In the genomic region with DNA sequence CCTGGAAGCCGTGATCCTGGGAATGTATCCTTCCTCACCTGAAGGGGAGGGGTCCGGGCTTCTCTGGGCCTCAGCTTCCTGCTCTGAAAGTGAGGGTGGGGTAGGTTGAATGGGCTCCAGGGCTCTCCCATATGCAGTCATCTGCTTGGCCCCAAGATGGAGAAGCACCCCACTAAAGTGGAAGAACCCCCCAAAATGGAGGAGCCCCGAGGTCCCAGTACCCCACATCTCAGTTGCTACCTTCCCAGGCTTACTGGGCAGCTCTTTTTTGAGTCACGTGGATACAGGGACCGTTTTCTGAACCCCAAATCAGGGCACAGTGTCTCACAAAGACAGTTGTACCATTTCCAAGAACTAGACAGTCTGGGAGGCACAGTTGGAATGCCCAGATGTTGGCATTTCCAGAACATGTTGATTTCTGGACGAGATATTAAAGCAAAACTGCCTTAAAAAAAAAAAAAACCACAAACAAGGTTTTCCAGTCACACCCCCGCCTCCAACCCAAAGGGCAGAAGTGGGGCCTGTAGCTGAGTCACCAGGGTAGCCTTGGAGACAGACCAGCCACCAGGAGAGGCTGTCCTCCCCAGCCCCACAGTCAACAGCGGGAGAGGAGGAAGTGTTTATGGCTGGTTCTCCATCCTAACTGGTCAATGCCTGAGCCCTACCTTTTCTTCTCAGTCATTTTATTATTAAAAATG, we compare ENCODE assay signal across 9 cellular contexts. TPM values are rescaled to one million over a fixed set of nuclear protein-coding genes. Genes with fewer than 3 reads are reported as not detected.
DNase-seq lines count a peak whose midpoint lies in the region; ATAC-seq and TF ChIP-seq lines count a peak whose summit lies in the region.
"Had no signal": no experiment of that assay in that cellular context is flagged by ENCODE, and none has a peak within 500 bp of the region (broad histone marks: within the 10 kb centered on the region; RNA-seq: fewer than 3 reads in every experiment).

No MANE protein-coding gene starts in this region.

- H3K9me3 Mint-ChIP-seq in endothelial cell (ENCODE audit: unreplicated experiment) = no peaks in the 10 kb centered on the region

- peak; percentile 65 for ATAC-seq in mucosa of descending colon

- intact Hi-C loops in mucosa of descending colon (cut with DNase I, micrococcal nuclease) = no loop called here

- peaks cover 27% of the 10 kb centered on the region for H3K36me3 Mint-ChIP-seq in endothelial cell (ENCODE audit: low read depth, unreplicated experiment)
- H3K36me3 Mint-ChIP-seq: activated naive CD8-positive, alpha-beta T cell had no signal

- H3K9me3 ChIP-seq in mucosa of descending colon = no peaks in the 10 kb centered on the region

- peak; percentile 89 for DNase-seq in EH (ENCODE audit: low read depth)
- DNase-seq in RPMI7951 (ENCODE audit: low read depth) = peak; percentile 91
- no peak for DNase-seq in endothelial cell (ENCODE audit: low spot score)
- no peak for DNase-seq in mucosa of descending colon
- DNase-seq in NCI-H510A (lab: John Stamatoyannopoulos, UW) = no peak
- no peak for DNase-seq in stimulated activated CD4-positive, alpha-beta T cell treated with anti-CD3 and anti-CD28 coated beads, Interleukin-12 subunit alpha, Interleukin-12 subunit beta, amount 100 ng/mL, for 4 hours
- DNase-seq in COR-L47 (lab: John Stamatoyannopoulos, UW) = no peak
- no peak for DNase-seq in cortex of kidney (lab: John Stamatoyannopoulos, UW)

- H3K4me1 Mint-ChIP-seq in endothelial cell (ENCODE audit: unreplicated experiment) = peaks cover 73% of the 10 kb centered on the region

- no peak overlapping the region for H3K4me3 Mint-ChIP-seq in endothelial cell (ENCODE audit: unreplicated experiment)
- H3K4me3 Mint-ChIP-seq: activated naive CD8-positive, alpha-beta T cell had no signal

- peak overlapping the region; percentile 74 for H3K27ac Mint-ChIP-seq in endothelial cell (ENCODE audit: unreplicated experiment)
- H3K27ac Mint-ChIP-seq: activated naive CD8-positive, alpha-beta T cell had no signal

- H3K36me3 ChIP-seq in mucosa of descending colon (ENCODE audit: low read depth) = no peaks in the 10 kb centered on the region

- no peak overlapping the region for H3K4me3 ChIP-seq in mucosa of descending colon

- H3K4me1 ChIP-seq in mucosa of descending colon (ENCODE audit: low read depth) = no peaks in the 10 kb centered on the region

- TF ChIP-seq CTCF in endothelial cell (IDR thresholded peaks at IDR 0.05; ENCODE audit: unreplicated experiment) (no peak), mucosa of descending colon (IDR thresholded peaks at IDR 0.05) (no peak)

- peaks cover 18% of the 10 kb centered on the region for H3K27me3 Mint-ChIP-seq in endothelial cell (ENCODE audit: unreplicated experiment)
- H3K27me3 Mint-ChIP-seq: activated naive CD8-positive, alpha-beta T cell had no signal

RNA-seq across cellular contexts. Expression of a gene that starts 12.1 kb away (rescaled TPM):
- total RNA-seq in RPMI7951 (2014; rRNA removed; shearing (Covaris generic)) = 3.9 and 4.4 TPM in 2 replicates
- total RNA-seq in endothelial cell (ENCODE audit: unreplicated experiment) (166 TPM), mucosa of descending colon (10 to 100 TPM in 1 of 3 donors, 1 to 10 TPM in 2; 4.8 to 11.6 (median 5.4) TPM)

RNA-seq across cellular contexts. Expression of a gene that starts 39.3 kb away (rescaled TPM):
- total RNA-seq in RPMI7951 (2014; rRNA removed; shearing (Covaris generic)) = 6.6 and 9.5 TPM in 2 replicates
- 22.6 TPM for total RNA-seq in endothelial cell (ENCODE audit: unreplicated experiment)
- 10 to 100 TPM; 12.6 to 17.1 (median 13.5) TPM for total RNA-seq in mucosa of descending colon

RNA-seq across cellular contexts. Expression of a gene that starts 52.9 kb away (rescaled TPM):
- total RNA-seq in RPMI7951 (2014; rRNA removed; shearing (Covaris generic)) = not detected in 2 replicates
- not detected for total RNA-seq in endothelial cell (ENCODE audit: unreplicated experiment)
- total RNA-seq in mucosa of descending colon = not detected

Comparison
In these comparisons a context has a peak if more than half of its experiments do, and no peak if none do; other contexts are left out.
1. DNase-seq: peak in EH (single experiment) and RPMI7951 (single experiment); none in endothelial cell (single experiment), mucosa of descending colon (0 of 3), NCI-H510A (single experiment), stimulated activated CD4-positive, alpha-beta T cell treated with anti-CD3 and anti-CD28 coated beads, Interleukin-12 subunit alpha, Interleukin-12 subunit beta, amount 100 ng/mL, for 4 hours (single experiment), COR-L47 (single experiment) and cortex of kidney (single experiment).
2. RNA of a gene that starts 12.1 kb away (total RNA-seq): 166 TPM in endothelial cell (single experiment); 4.8 to 11.6 TPM in mucosa of descending colon and 3.9 to 4.4 TPM in RPMI7951; every median in the first group is over 10 times any median in the second.